Comparison of ENCODE assay signal across 10 cellular contexts in genomic region chr13:28475916-28476725, GRCh38. TPM values are rescaled to one million over a fixed set of nuclear protein-coding genes. Genes with fewer than 3 reads are reported as not detected.
DNase-seq lines count a peak whose midpoint lies in the region; TF ChIP-seq lines count a peak whose summit lies in the region.
"Had no signal": no experiment of that assay in that cellular context is flagged by ENCODE, and none has a peak within 500 bp of the region (broad histone marks: within the 10 kb centered on the region; RNA-seq: fewer than 3 reads in every experiment).

No MANE protein-coding gene starts in this region.

- peak overlapping the region; percentile 80 for H3K27ac Mint-ChIP-seq in endodermal cell
- no peak overlapping the region for H3K27ac Mint-ChIP-seq in Caco-2 (ENCODE audit: unreplicated experiment)
- no peak overlapping the region for H3K27ac Mint-ChIP-seq in CD4-positive, alpha-beta memory T cell

- TF ChIP-seq CTCF in endodermal cell (conservative IDR thresholded peaks at IDR 0.05): no peak
- no peak for TF ChIP-seq CTCF in osteoblast (IDR thresholded peaks at IDR 0.05; ENCODE audit: extremely low read depth, low read depth, low read length)
- TF ChIP-seq CTCF in transverse colon (IDR thresholded peaks at IDR 0.05): no peak
- no peak for TF ChIP-seq CTCF in Caco-2 (IDR thresholded peaks at IDR 0.05; ENCODE audit: insufficient read depth in 1 of 2, low read depth in 1 of 2, low read length in 1 of 2, severe bottlenecking in 1 of 2, unreplicated experiment in 1 of 2)

- in situ Hi-C loops in transverse colon (cut with MboI; ENCODE audit: low pct_ligation_motif_present in 1 of 4, low pct_unique_long_range_greater_than_20kb in 1 of 4, low sequenced_read_pairs in 3 of 4): no loop called here

- H3K4me3 Mint-ChIP-seq in endodermal cell (no peak overlapping the region), Caco-2 (ENCODE audit: unreplicated experiment) (no peak overlapping the region)
- no peak overlapping the region for H3K4me3 Mint-ChIP-seq in CD4-positive, alpha-beta memory T cell

- no TSS peak for BruUV-seq in Caco-2 (replicated peaks; lab: Mats Ljungman, UMichigan)

- H4K20me1 ChIP-seq in osteoblast (ENCODE audit: insufficient read depth, low read length): no peaks in the 10 kb centered on the region

- no peaks in the 10 kb centered on the region for H3K79me2 ChIP-seq in osteoblast (ENCODE audit: insufficient read depth, low read length)

- no peaks in the 10 kb centered on the region for H3K4me1 ChIP-seq in endodermal cell (ENCODE audit: control insufficient read depth, insufficient read depth, low read length)
- peaks cover 13% of the 10 kb centered on the region for H3K4me1 ChIP-seq in osteoblast (ENCODE audit: insufficient read depth, low read length)
- no peaks in the 10 kb centered on the region for H3K4me1 ChIP-seq in transverse colon
- peaks cover 17% of the 10 kb centered on the region for H3K4me1 ChIP-seq in Caco-2
- no peaks in the 10 kb centered on the region for H3K4me1 ChIP-seq in CD4-positive, alpha-beta memory T cell (ENCODE audit: insufficient read depth, low read length)

- H3K27me3 Mint-ChIP-seq in endodermal cell (ENCODE audit: insufficient read depth): no peaks in the 10 kb centered on the region
- H3K27me3 Mint-ChIP-seq in Caco-2 (ENCODE audit: insufficient read depth, unreplicated experiment): no peaks in the 10 kb centered on the region
- peaks cover 7 to 8% of the 10 kb centered on the region in 2 donors for H3K27me3 Mint-ChIP-seq in CD4-positive, alpha-beta memory T cell

- H3K27ac ChIP-seq in endodermal cell (ENCODE audit: low read depth, low read length): no peak overlapping the region
- peak overlapping the region; percentile 31 for H3K27ac ChIP-seq in osteoblast (ENCODE audit: low read depth, low read length)
- H3K27ac ChIP-seq in transverse colon: no peak overlapping the region
- H3K27ac ChIP-seq in CD4-positive, alpha-beta memory T cell (ENCODE audit: low read depth, low read length): no peak overlapping the region
- H3K27ac ChIP-seq: spleen had no signal

- H3K36me3 Mint-ChIP-seq in endodermal cell (ENCODE audit: low read depth) (peaks cover 8% of the 10 kb centered on the region), Caco-2 (ENCODE audit: insufficient read depth, unreplicated experiment) (no peaks in the 10 kb centered on the region)
- H3K36me3 Mint-ChIP-seq in CD4-positive, alpha-beta memory T cell: no peaks in the 10 kb centered on the region

- no peaks in the 10 kb centered on the region for H3K36me3 ChIP-seq in endodermal cell (ENCODE audit: control insufficient read depth, insufficient read depth, low read length)
- H3K36me3 ChIP-seq in osteoblast (ENCODE audit: insufficient read depth, low read length): no peaks in the 10 kb centered on the region
- no peaks in the 10 kb centered on the region for H3K36me3 ChIP-seq in transverse colon
- no peaks in the 10 kb centered on the region for H3K36me3 ChIP-seq in Caco-2 (ENCODE audit: control insufficient read depth, insufficient read depth, low read length)
- no peaks in the 10 kb centered on the region for H3K36me3 ChIP-seq in CD4-positive, alpha-beta memory T cell (ENCODE audit: insufficient read depth, low read length)
- H3K36me3 ChIP-seq: cardiac muscle cell, spleen had no signal

- no peak overlapping the region for H2AFZ ChIP-seq in osteoblast (ENCODE audit: low read length)

- WGBS in endodermal cell (ENCODE audit: insufficient coverage in 1 of 2, insufficient read length in 1 of 2), 2 experiments: 87 to 88% methylated on average over 1 to 6 of the region's 7 CpGs
- 57 to 63% methylated on average over 7 of the region's 7 CpGs for WGBS in transverse colon (ENCODE audit: low coverage in 1 of 2), 2 donors

- H3K9me3 Mint-ChIP-seq in endodermal cell: peaks cover 7% of the 10 kb centered on the region
- H3K9me3 Mint-ChIP-seq in Caco-2 (ENCODE audit: unreplicated experiment): no peaks in the 10 kb centered on the region
- H3K9me3 Mint-ChIP-seq in CD4-positive, alpha-beta memory T cell: peaks cover 0 to 4% (median 0%) of the 10 kb centered on the region in 8 donors

- POLR2A ChIA-PET in Caco-2 (lab: Charles Lee): no interaction called here
- POLR2A ChIA-PET in CD4-positive, alpha-beta memory T cell (lab: Charles Lee; ENCODE audit: partially characterized antibody): no interaction called here

- no peak for TF ChIP-seq EP300 in transverse colon (IDR thresholded peaks at IDR 0.05; ENCODE audit: low read depth)

- TF ChIP-seq POLR2A in transverse colon (IDR thresholded peaks at IDR 0.05): no peak

- H3K4me2 ChIP-seq in osteoblast (ENCODE audit: insufficient read depth, low read length): peak overlapping the region; percentile 53

- no peaks in the 10 kb centered on the region for H3K27me3 ChIP-seq in endodermal cell (ENCODE audit: control insufficient read depth, insufficient read depth, low read length, poor library complexity, severe bottlenecking)
- no peaks in the 10 kb centered on the region for H3K27me3 ChIP-seq in osteoblast (ENCODE audit: insufficient read depth, low read length)
- H3K27me3 ChIP-seq in transverse colon: peaks cover 12% of the 10 kb centered on the region
- H3K27me3 ChIP-seq in Caco-2 (replicated peaks; ENCODE audit: control insufficient read depth, insufficient read depth, low read length): no peaks in the 10 kb centered on the region
- no peaks in the 10 kb centered on the region for H3K27me3 ChIP-seq in CD4-positive, alpha-beta memory T cell (ENCODE audit: insufficient read depth, low read length)
- H3K27me3 ChIP-seq: cardiac muscle cell, spleen had no signal

- CTCF ChIA-PET in Caco-2 (lab: Charles Lee): no interaction called here
- CTCF ChIA-PET in CD4-positive, alpha-beta memory T cell (lab: Charles Lee; ENCODE audit: partially characterized antibody): no interaction called here

- no peak overlapping the region for H3K4me3 ChIP-seq in endodermal cell (ENCODE audit: low read length)
- H3K4me3 ChIP-seq in osteoblast (ENCODE audit: insufficient read depth, low read length): no peak overlapping the region
- H3K4me3 ChIP-seq in transverse colon: no peak overlapping the region
- no peak overlapping the region for H3K4me3 ChIP-seq in Caco-2 (ENCODE audit: low read depth, low read length)
- no peak overlapping the region for H3K4me3 ChIP-seq in CD4-positive, alpha-beta memory T cell (ENCODE audit: low read length in 2 of 2)
- H3K4me3 ChIP-seq: cardiac muscle cell, spleen had no signal

- DNase-seq in GM03348 (ENCODE audit: low spot score) (peak; percentile 66), NOMO-1 (lab: John Stamatoyannopoulos, UW; ENCODE audit: unreplicated experiment in 2 of 2) (peak; percentile 64 to 89), endodermal cell (no peak), osteoblast (ENCODE audit: insufficient read length, low spot score, missing footprints) (no peak), transverse colon (no peak), Caco-2 (no peak)
- no peak for DNase-seq in CD4-positive, alpha-beta memory T cell
- DNase-seq: activated CD4-positive, CD25-positive, alpha-beta regulatory T cell treated with anti-CD3 and anti-CD28 coated beads, Interleukin-2, amount 50 U/mL, for 72 hours; spleen had no signal

- H3K9me3 ChIP-seq in endodermal cell (ENCODE audit: control insufficient read depth, low read length) (no peaks in the 10 kb centered on the region), osteoblast (ENCODE audit: low read depth, low read length) (no peaks in the 10 kb centered on the region), transverse colon (no peaks in the 10 kb centered on the region), Caco-2 (no peaks in the 10 kb centered on the region)
- H3K9me3 ChIP-seq in CD4-positive, alpha-beta memory T cell (ENCODE audit: control insufficient read depth in 1 of 2, low read length in 2 of 2): no peaks in the 10 kb centered on the region
- H3K9me3 ChIP-seq: spleen had no signal

- peaks cover 15% of the 10 kb centered on the region for H3K4me1 Mint-ChIP-seq in endodermal cell
- H3K4me1 Mint-ChIP-seq in Caco-2 (ENCODE audit: low read depth, unreplicated experiment): peaks cover 11% of the 10 kb centered on the region
- no peaks in the 10 kb centered on the region for H3K4me1 Mint-ChIP-seq in CD4-positive, alpha-beta memory T cell

- no peak overlapping the region for H3K9ac ChIP-seq in endodermal cell (ENCODE audit: extremely low read depth, low read length, poor library complexity, severe bottlenecking)

- intact Hi-C loops in transverse colon (cut with DNase I; ENCODE audit: low total_unique reads): no loop called here
- intact Hi-C loops in Caco-2 (cut with micrococcal nuclease; ENCODE audit: unreplicated experiment): loop anchor here (10.0 kb wide), 1 partner anchor 151 kb away; no protein-coding TSS in a partner anchor
- intact Hi-C loops in CD4-positive, alpha-beta memory T cell (cut with micrococcal nuclease): no loop called here

RNA-seq across cellular contexts. Expression of gene FLT1, which starts 18.8 kb away (rescaled TPM):
- 10 to 100 TPM in 1 of 2 donors, 1 to 10 TPM in 1; 3.2 to 10.3 TPM for total RNA-seq in endodermal cell
- polyA plus RNA-seq in endodermal cell (2013, experiment 1 of 2): 8.0 TPM
- 5.1 TPM for polyA plus RNA-seq in endodermal cell (2013, experiment 2 of 2)
- under 0.01 TPM in 1 of 2 replicates, not detected in the other for total RNA-seq in osteoblast
- total RNA-seq in transverse colon: 1 to 10 TPM; 2.6 to 8.4 (median 3.5) TPM
- 0.66 and 0.93 TPM in 2 replicates for total RNA-seq in Caco-2 (2022)
- under 1 TPM; 0.25 to 0.26 TPM for total RNA-seq in CD4-positive, alpha-beta memory T cell
- polyA plus RNA-seq in CD4-positive, alpha-beta memory T cell: under 1 TPM in 1 of 2 donors, not detected in 1; 0.15 TPM

Comparison
In these comparisons a context has a peak if more than half of its experiments do, and no peak if none do; other contexts are left out.
1. DNase-seq: peak in GM03348 (single experiment) and NOMO-1 (2 of 2); none in endodermal cell (single experiment), osteoblast (single experiment), transverse colon (single experiment), Caco-2 (0 of 2) and CD4-positive, alpha-beta memory T cell (0 of 5).